Comparison of ENCODE assay signal across 30 cellular contexts in the genomic region with DNA sequence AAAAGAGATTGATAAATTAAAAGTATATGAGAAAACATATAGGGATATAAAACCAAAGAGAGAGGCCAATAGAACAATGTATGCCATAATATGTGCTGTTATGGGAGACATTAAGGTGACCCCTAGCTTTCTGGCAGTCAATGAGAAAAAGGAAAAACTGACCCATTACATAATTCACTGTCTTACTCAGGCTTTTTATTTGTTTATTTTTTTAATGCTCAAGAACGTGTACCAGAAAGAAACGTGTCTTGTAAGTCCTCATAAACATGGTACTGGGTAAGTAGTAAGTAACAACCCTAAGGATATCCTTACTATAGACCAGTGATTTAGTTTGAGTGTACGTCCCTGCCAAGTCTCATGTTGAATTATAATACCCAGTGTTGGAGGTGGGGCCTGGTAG.
"Had no signal": no experiment of that assay in that cellular context is flagged by ENCODE, and none has a peak within 500 bp of the region (broad histone marks: within the 10 kb centered on the region; RNA-seq: fewer than 3 reads in every experiment).

No MANE protein-coding gene starts in this region.

- FAIRE-seq: pancreas had no signal

- H3K36me3 ChIP-seq: neutrophil, pancreas, prostate gland, right lobe of liver, sigmoid colon, spleen, suprapubic skin, tibial artery, transverse colon, upper lobe of right lung, uterus had no signal

- ATAC-seq: naive thymus-derived CD8-positive, alpha-beta T cell; natural killer cell treated with Interleukin-12 subunit alpha and Interleukin-12 subunit beta and Interleukin-15 and Interleukin-18, amount 100 ng/mL, for 72 hours; pancreas; right cardiac atrium; right lobe of liver; stimulated activated memory B cell treated with anti-CD40 and anti-IgM and Interleukin-4, amounts not matched to agents 10 μg/mL and 1 μg/mL and 100 μg/mL, for 72 hours; stimulated activated naive CD8-positive, alpha-beta T cell treated with anti-CD3 and anti-CD28 coated beads, Interleukin-15, amount 100 ng/mL, for 72 hours; stimulated activated naive CD8-positive, alpha-beta T cell treated with anti-CD3 and anti-CD28 coated beads, Interleukin-15, Interleukin-2, amounts not matched to agents 100 U/mL and 50 U/mL, for 24 hours; upper lobe of right lung had no signal

- H3K4me2 ChIP-seq: smooth muscle cell had no signal

- H3K9me3 ChIP-seq: neutrophil, pancreas, prostate gland, right lobe of liver, suprapubic skin, testis, tibial artery, transverse colon, upper lobe of right lung, uterus had no signal

- DNase-seq: naive thymus-derived CD8-positive, alpha-beta T cell; nephron progenitor cell; nucleus accumbens; pancreas; retina; right cardiac atrium; right lobe of liver; sigmoid colon; spleen; stimulated activated CD4-positive, alpha-beta T cell treated with anti-CD3 and anti-CD28 coated beads, Interleukin-12 subunit alpha, Interleukin-12 subunit beta, amount 100 ng/mL, for 4 hours; stimulated activated CD4-positive, alpha-beta T cell treated with anti-CD3 and anti-CD28 coated beads, Interleukin-1b, Interleukin-23, amount 100 ng/mL, for 48 hours; stimulated activated CD4-positive, alpha-beta T cell treated with anti-CD3 and anti-CD28 coated beads, Interleukin-4, amount 100 ng/mL, for 1 hour; stimulated activated CD4-positive, alpha-beta T cell treated with anti-CD3 and anti-CD28 coated beads, Interleukin-4, amount 100 ng/mL, for 4 hours; stimulated activated CD8-positive, alpha-beta memory T cell treated with anti-CD3 and anti-CD28 coated beads, Interleukin-4, amount 100 ng/mL, for 48 hours; stimulated activated naive CD4-positive, alpha-beta T cell; stimulated activated naive CD8-positive, alpha-beta T cell treated with anti-CD3 and anti-CD28 coated beads, Interleukin-15, amount 100 ng/mL, for 72 hours; stimulated activated naive CD8-positive, alpha-beta T cell treated with anti-CD3 and anti-CD28 coated beads, Interleukin-15, Interleukin-2, amounts not matched to agents 100 U/mL and 50 U/mL, for 24 hours; substantia nigra; testis; tibial artery; transverse colon; upper lobe of right lung; uterus had no signal

- H3K4me3 ChIP-seq: pancreas, prostate gland, right lobe of liver, sigmoid colon, skin epidermis, smooth muscle cell, spleen, suprapubic skin, testis, tibial artery, transverse colon, upper lobe of right lung, uterus had no signal

- H3K27ac ChIP-seq: neutrophil, pancreas, prostate gland, right lobe of liver, sigmoid colon, skin epidermis, spleen, suprapubic skin, testis, tibial artery, transverse colon, upper lobe of right lung, uterus had no signal

- H3K4me1 ChIP-seq: pancreas, prostate gland, right lobe of liver, sigmoid colon, spleen, suprapubic skin, testis, transverse colon, upper lobe of right lung, uterus had no signal

- H3K27me3 ChIP-seq: neutrophil, pancreas, right lobe of liver, sigmoid colon, spleen, suprapubic skin, testis, tibial artery, transverse colon, upper lobe of right lung, uterus had no signal
